ENCODE assay signal across 8 cellular contexts in genomic region chr15:34109775-34110663, GRCh38. TPM values are rescaled to one million over a fixed set of nuclear protein-coding genes. Genes with fewer than 3 reads are reported as not detected.
DNase-seq lines count a peak whose midpoint lies in the region; ATAC-seq and TF ChIP-seq lines count a peak whose summit lies in the region.

No MANE protein-coding gene starts in this region.

- H3K9ac ChIP-seq in Karpas-422 (ENCODE audit: low read length): peak overlapping the region; percentile 34; the same call in 1 of the 2 replicates

- POLR2A ChIA-PET in activated B cell treated with CpG ODN at 0.5 μM for 24 hours (lab: Charles Lee): interaction anchor here (0.6 to 1.3 kb wide), 4 partner anchors 8 to 114 kb away, joined by 3 to 4 read pairs (median 4); partner anchors contain the start of genes EMC7, KATNBL1 and PGBD4

- H3K9me2 ChIP-seq in Karpas-422 (replicated peaks; ENCODE audit: insufficient read depth, low read length): no peaks in the 10 kb centered on the region

- H2AFZ ChIP-seq in Karpas-422 (ENCODE audit: low read length): peak overlapping the region; percentile 82

- no peaks in the 10 kb centered on the region for H3K9me3 ChIP-seq in Karpas-422 (ENCODE audit: low read length)

- H3K36me3 ChIP-seq in Karpas-422 (ENCODE audit: insufficient read depth, low read length): no peaks in the 10 kb centered on the region

- intact Hi-C loops in activated B cell treated with CpG ODN at 0.5 μM for 24 hours (cut with micrococcal nuclease): loop anchor here (1.0 to 10.0 kb wide), 4 partner anchors 100 to 1435 kb away; partner anchors contain the start of genes DPH6, KATNBL1 and LPCAT4

- ATAC-seq in activated B cell treated with CpG ODN at 0.5 μM for 24 hours (ENCODE audit: low read depth): no peak
- no peak for ATAC-seq in GM21737 (IDR thresholded peaks at IDR 0.05; ENCODE audit: unreplicated experiment)

- peak; percentile 5 to 36 for DNase-seq in NCI-H526 (lab: John Stamatoyannopoulos, UW)
- no peak for DNase-seq in NCI-H526 treated with DMSO at 0.1 percent for 48 hours (lab: John Stamatoyannopoulos, UW)
- DNase-seq in Karpas-422: peak; percentile 80
- no peak for DNase-seq in activated B cell treated with CpG ODN at 0.5 μM for 24 hours
- DNase-seq in kidney tubule cell (ENCODE audit: low spot score): peak; percentile 40
- no peak for DNase-seq in NCI-H128 (lab: John Stamatoyannopoulos, UW; ENCODE audit: unreplicated experiment)
- DNase-seq in central memory CD4-positive, alpha-beta T cell: no peak

- H3K4me1 ChIP-seq in Karpas-422 (ENCODE audit: low read length): peaks cover 14% of the 10 kb centered on the region

- H3K4me2 ChIP-seq in Karpas-422 (ENCODE audit: low read depth, low read length, poor library complexity, severe bottlenecking): peak overlapping the region; percentile 5

- no peaks in the 10 kb centered on the region for H3K79me2 ChIP-seq in Karpas-422 (ENCODE audit: low read length)

- no peaks in the 10 kb centered on the region for H4K20me1 ChIP-seq in Karpas-422 (ENCODE audit: insufficient read depth, low read depth, low read length)

- H3K27ac Mint-ChIP-seq in activated B cell treated with CpG ODN at 0.5 μM for 24 hours: no peak overlapping the region

- 0 out of 2 replicates have a peak overlapping the region, but pooled peaks have one; percentile 7 for H3K4me3 ChIP-seq in Karpas-422 (ENCODE audit: low read length)

- no peaks in the 10 kb centered on the region for H3K27me3 Mint-ChIP-seq in activated B cell treated with CpG ODN at 0.5 μM for 24 hours

- CTCF ChIA-PET in activated B cell treated with CpG ODN at 0.5 μM for 24 hours (lab: Charles Lee): interaction anchor here (0.9 to 5.7 kb wide), 6 partner anchors 10 to 479 kb away, joined by 3 to 52 read pairs (median 4); partner anchors contain the start of gene KATNBL1

- H3K9me3 Mint-ChIP-seq in activated B cell treated with CpG ODN at 0.5 μM for 24 hours: no peaks in the 10 kb centered on the region

- H3K36me3 Mint-ChIP-seq in activated B cell treated with CpG ODN at 0.5 μM for 24 hours (ENCODE audit: low read depth): peaks cover 1% of the 10 kb centered on the region

- no peak overlapping the region for H3K27ac ChIP-seq in Karpas-422 (ENCODE audit: low read length)

- no peak overlapping the region for H3K4me3 Mint-ChIP-seq in activated B cell treated with CpG ODN at 0.5 μM for 24 hours

- TF ChIP-seq CTCF in activated B cell treated with CpG ODN at 0.5 μM for 24 hours (IDR thresholded peaks at IDR 0.05): peak; percentile 27

- H3K27me3 ChIP-seq in Karpas-422 (ENCODE audit: low read length): no peaks in the 10 kb centered on the region

- no peaks in the 10 kb centered on the region for H3K4me1 Mint-ChIP-seq in activated B cell treated with CpG ODN at 0.5 μM for 24 hours

RNA-seq across cellular contexts. Expression of gene PGBD4, which starts 8.1 kb away (rescaled TPM):
- total RNA-seq in Karpas-422 (2014; rRNA removed; shearing (Covaris generic); ENCODE audit: low replicate concordance): 5.2 and 6.4 TPM in 2 replicates
- total RNA-seq in activated B cell treated with CpG ODN at 0.5 μM for 24 hours: 4.8 and 5.3 TPM in 2 replicates

RNA-seq across cellular contexts. Expression of gene EMC7, which starts 8.4 kb away (rescaled TPM):
- total RNA-seq in Karpas-422 (2014; rRNA removed; shearing (Covaris generic); ENCODE audit: low replicate concordance): 33.4 and 42.6 TPM in 2 replicates
- total RNA-seq in activated B cell treated with CpG ODN at 0.5 μM for 24 hours: 29.8 and 31.9 TPM in 2 replicates

Comparison
In these comparisons a context has a peak if more than half of its experiments do, and no peak if none do; other contexts are left out.
1. DNase-seq: peak in NCI-H526 (2 of 2), Karpas-422 (single experiment) and kidney tubule cell (single experiment); none in NCI-H526 treated with DMSO at 0.1 percent for 48 hours (single experiment), activated B cell treated with CpG ODN at 0.5 μM for 24 hours (single experiment), NCI-H128 (single experiment) and central memory CD4-positive, alpha-beta T cell (single experiment).